Comparison of ENCODE assay signal across 10 cellular contexts in the genomic region with DNA sequence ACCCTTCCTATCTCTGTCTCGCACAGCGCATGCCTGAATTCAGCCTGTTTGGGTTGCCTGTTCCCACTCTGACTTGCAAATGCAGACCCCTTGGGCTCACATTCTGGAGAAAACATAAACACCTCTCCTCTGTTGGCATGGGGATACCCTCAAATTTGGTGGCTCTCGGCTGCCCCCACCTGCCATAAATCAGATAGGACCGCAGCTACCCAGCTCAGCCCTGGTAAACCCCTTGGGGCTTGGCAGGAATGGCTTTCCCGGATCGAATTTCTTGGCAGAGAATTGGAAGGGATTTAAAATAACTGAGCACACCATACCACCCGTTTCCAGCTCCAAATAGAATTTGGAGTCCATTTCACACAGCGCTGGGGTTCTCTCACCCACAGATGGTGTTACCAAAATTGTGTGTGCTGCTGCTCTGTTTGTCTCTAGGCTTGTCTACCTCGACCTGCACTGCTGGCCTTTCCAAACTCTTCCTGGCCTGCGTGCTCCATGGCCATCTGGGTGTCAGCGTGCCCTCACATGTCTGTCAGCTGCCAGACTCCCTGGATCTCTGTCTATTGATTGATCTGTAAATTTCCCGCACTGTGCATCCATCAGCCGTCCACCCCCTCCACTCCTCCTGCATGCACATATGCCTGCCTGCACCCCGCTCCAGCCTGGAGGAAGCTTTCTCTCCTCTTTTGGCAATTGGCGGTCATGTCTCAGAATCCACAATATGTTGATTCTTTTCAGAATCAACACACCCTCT.
A peak's percentile ranks its signal among the peaks of the same experiment; 100 is the strongest.
DNase-seq lines count a peak whose midpoint lies in the region; ATAC-seq and TF ChIP-seq lines count a peak whose summit lies in the region.
"Had no signal": no experiment of that assay in that cellular context is flagged by ENCODE, and none has a peak within 500 bp of the region (broad histone marks: within the 10 kb centered on the region; RNA-seq: fewer than 3 reads in every experiment).

No MANE protein-coding gene starts in this region.

- no peaks in the 10 kb centered on the region for H3K27me3 Mint-ChIP-seq in effector memory CD8-positive, alpha-beta T cell
- H3K27me3 Mint-ChIP-seq in natural killer cell (ENCODE audit: low read depth in 2 of 2) = peaks cover 2 to 7% of the 10 kb centered on the region in 2 donors
- H3K27me3 Mint-ChIP-seq: CD4-positive, CD25-positive, alpha-beta regulatory T cell had no signal

- H3K27me3 ChIP-seq in MM.1S (replicated peaks; ENCODE audit: insufficient read depth, low read length) (no peaks in the 10 kb centered on the region), layer of hippocampus (ENCODE audit: control insufficient read depth, insufficient read depth, low read length) (no peaks in the 10 kb centered on the region)

- H3K9ac ChIP-seq in MM.1S (ENCODE audit: low read length) = no peak overlapping the region

- no peaks in the 10 kb centered on the region for H3K79me2 ChIP-seq in MM.1S (ENCODE audit: low read length)

- no peaks in the 10 kb centered on the region for H3K36me3 Mint-ChIP-seq in effector memory CD8-positive, alpha-beta T cell (ENCODE audit: insufficient read depth)
- no peaks in the 10 kb centered on the region for H3K36me3 Mint-ChIP-seq in natural killer cell
- H3K36me3 Mint-ChIP-seq: CD4-positive, CD25-positive, alpha-beta regulatory T cell had no signal

- intact Hi-C loops in natural killer cell (cut with micrococcal nuclease) = no loop called here

- H3K4me1 Mint-ChIP-seq in effector memory CD8-positive, alpha-beta T cell (ENCODE audit: low read depth in 2 of 2) = no peaks in the 10 kb centered on the region
- no peaks in the 10 kb centered on the region for H3K4me1 Mint-ChIP-seq in natural killer cell
- H3K4me1 Mint-ChIP-seq: CD4-positive, CD25-positive, alpha-beta regulatory T cell had no signal

- no peak overlapping the region for H3K4me3 Mint-ChIP-seq in effector memory CD8-positive, alpha-beta T cell
- H3K4me3 Mint-ChIP-seq in natural killer cell = no peak overlapping the region
- H3K4me3 Mint-ChIP-seq: CD4-positive, CD25-positive, alpha-beta regulatory T cell had no signal

- H3K27ac ChIP-seq in MM.1S (ENCODE audit: low read length) = no peak overlapping the region
- peak overlapping the region; percentile 26 for H3K27ac ChIP-seq in caudate nucleus (ENCODE audit: low read depth, low read length)
- peak overlapping the region; percentile 53 for H3K27ac ChIP-seq in layer of hippocampus (ENCODE audit: low read depth, low read length)

- no peaks in the 10 kb centered on the region for H3K9me3 ChIP-seq in MM.1S (replicated peaks; ENCODE audit: insufficient read depth, low read length)

- H3K4me1 ChIP-seq in MM.1S (ENCODE audit: low read length) = no peaks in the 10 kb centered on the region

- no peak overlapping the region for H3K4me3 ChIP-seq in MM.1S (ENCODE audit: low read length)

- H4K20me1 ChIP-seq in MM.1S (ENCODE audit: insufficient read depth, low read length) = no peaks in the 10 kb centered on the region

- H3F3A ChIP-seq in MM.1S (ENCODE audit: insufficient read depth, low read length) = no peaks in the 10 kb centered on the region

- peak; percentile 23; the same call in 1 of the 2 replicates for TF ChIP-seq CTCF in MM.1S (IDR thresholded peaks at IDR 0.05; ENCODE audit: low read length)
- no peak for TF ChIP-seq CTCF in natural killer cell (IDR thresholded peaks at IDR 0.05)

- no peaks in the 10 kb centered on the region for H3K9me2 ChIP-seq in MM.1S (replicated peaks; ENCODE audit: insufficient read depth, low read length)

- H3K36me3 ChIP-seq in MM.1S (replicated peaks; ENCODE audit: insufficient read depth, low read length) = no peaks in the 10 kb centered on the region

- DNase-seq in COLO668 (lab: John Stamatoyannopoulos, UW; ENCODE audit: unreplicated experiment) = peak; percentile 4
- no peak for DNase-seq in MM.1S
- peak in 51 of 61 donors; percentile 11 to 74 (median 45) for DNase-seq in caudate nucleus (lab: John Stamatoyannopoulos, UW)
- no peak for DNase-seq in effector memory CD8-positive, alpha-beta T cell
- DNase-seq in natural killer cell = no peak
- no peak for DNase-seq in DMS53 treated with DMSO at 0.1 percent for 48 hours (lab: John Stamatoyannopoulos, UW; ENCODE audit: unreplicated experiment)
- DNase-seq: CD4-positive, CD25-positive, alpha-beta regulatory T cell; Kasumi-1 had no signal

- no peak overlapping the region for H3K27ac Mint-ChIP-seq in effector memory CD8-positive, alpha-beta T cell
- no peak overlapping the region for H3K27ac Mint-ChIP-seq in natural killer cell
- H3K27ac Mint-ChIP-seq: CD4-positive, CD25-positive, alpha-beta regulatory T cell had no signal

- no peak overlapping the region for H2AFZ ChIP-seq in MM.1S (ENCODE audit: low read length)

- ATAC-seq in effector memory CD8-positive, alpha-beta T cell (replicated peaks) = no peak
- ATAC-seq in natural killer cell = no peak
- ATAC-seq in GM19035 (IDR thresholded peaks at IDR 0.05; ENCODE audit: unreplicated experiment) = no peak

- H3K9me3 Mint-ChIP-seq in effector memory CD8-positive, alpha-beta T cell = peaks cover 14 to 38% of the 10 kb centered on the region in 2 donors
- peaks cover 0 to 8% of the 10 kb centered on the region in 2 donors for H3K9me3 Mint-ChIP-seq in natural killer cell

- H3K4me2 ChIP-seq in MM.1S (ENCODE audit: low read depth, low read length) = no peak overlapping the region

Comparison
In these comparisons a context has a peak if more than half of its experiments do, and no peak if none do; other contexts are left out.
1. DNase-seq: peak in COLO668 (single experiment) and caudate nucleus (51 of 61); none in MM.1S (single experiment), effector memory CD8-positive, alpha-beta T cell (0 of 3), natural killer cell (single experiment) and DMS53 treated with DMSO at 0.1 percent for 48 hours (single experiment).